In genomic region chr18:25927830-25928229, GRCh38 we compare ENCODE assay signal across 23 cellular contexts.
DNase-seq lines count a peak whose midpoint lies in the region; ATAC-seq and TF ChIP-seq lines count a peak whose summit lies in the region.
"Had no signal": no experiment of that assay in that cellular context is flagged by ENCODE, and none has a peak within 500 bp of the region (broad histone marks: within the 10 kb centered on the region; RNA-seq: fewer than 3 reads in every experiment).

No MANE protein-coding gene starts in this region.

- H3K4me1 ChIP-seq in MM.1S (ENCODE audit: low read length), result peaks cover 9% of the 10 kb centered on the region
- H3K4me1 ChIP-seq: BE2C had no signal

- H3K27ac ChIP-seq in MM.1S (ENCODE audit: low read length) (0 out of 2 replicates have a peak overlapping the region, but pooled peaks have one; percentile 15), WERI-Rb-1 (no peak overlapping the region)
- H3K27ac ChIP-seq: HL-60 had no signal

- H3F3A ChIP-seq in MM.1S (ENCODE audit: insufficient read depth, low read length), result peaks cover 9% of the 10 kb centered on the region; the same call in 1 of the 2 replicates

- in situ Hi-C loops in KBM-7 (cut with MboI; ENCODE audit: low pct_unique_long_range_greater_than_20kb, low sequenced_read_pairs), result no loop called here

- no peaks in the 10 kb centered on the region for H3K9me2 ChIP-seq in MM.1S (replicated peaks; ENCODE audit: insufficient read depth, low read length)

- DNase-seq in MM.1S, result peak; percentile 63
- DNase-seq in KBM-7, result no peak
- no peak for DNase-seq in iPS-NIHi11 (ENCODE audit: low spot score)
- no peak for DNase-seq in WERI-Rb-1
- DNase-seq in OCI-M1 (lab: John Stamatoyannopoulos, UW), result no peak
- DNase-seq: BE2C; CD4-positive, alpha-beta T cell; COR-L47; DMS 273 treated with DMSO at 0.1 percent for 48 hours; DMS79 treated with DMSO at 0.1 percent for 48 hours; HCEC 1CT; NCI-H1694; NCI-H2081; NCI-H2171; NCI-H345; NCI-H524; NCI-H774; Right ventricle myocardium superior; T-helper 17 cell had no signal

- ATAC-seq in GM18498 (IDR thresholded peaks at IDR 0.05; ENCODE audit: unreplicated experiment) (peak; percentile 47), HG02852 (IDR thresholded peaks at IDR 0.05; ENCODE audit: unreplicated experiment) (peak; percentile 55)
- ATAC-seq: GM23338, T-helper 17 cell had no signal

- H3K27me3 ChIP-seq in MM.1S (replicated peaks; ENCODE audit: insufficient read depth, low read length), result no peaks in the 10 kb centered on the region
- no peaks in the 10 kb centered on the region for H3K27me3 ChIP-seq in WERI-Rb-1 (ENCODE audit: insufficient read depth, low read depth, severe bottlenecking)
- H3K27me3 ChIP-seq: BE2C had no signal

- H3K36me3 ChIP-seq in MM.1S (replicated peaks; ENCODE audit: insufficient read depth, low read length) (no peaks in the 10 kb centered on the region), WERI-Rb-1 (no peaks in the 10 kb centered on the region)
- H3K36me3 ChIP-seq: BE2C had no signal

- TF ChIP-seq CTCF in MM.1S (IDR thresholded peaks at IDR 0.05; ENCODE audit: low read length) (no peak), WERI-Rb-1 (IDR thresholded peaks at IDR 0.05; ENCODE audit: low read depth, low read length) (no peak)

- H3K4me3 ChIP-seq in MM.1S (ENCODE audit: low read length) (no peak overlapping the region), WERI-Rb-1 (ENCODE audit: low read depth, low read length) (no peak overlapping the region)
- H3K4me3 ChIP-seq: GM23338 had no signal

- no peaks in the 10 kb centered on the region for H3K9me3 ChIP-seq in MM.1S (replicated peaks; ENCODE audit: insufficient read depth, low read length)
- no peaks in the 10 kb centered on the region for H3K9me3 ChIP-seq in WERI-Rb-1 (ENCODE audit: severe bottlenecking)
- H3K9me3 ChIP-seq: BE2C had no signal

- peak overlapping the region; percentile 33 for H3K4me2 ChIP-seq in MM.1S (ENCODE audit: low read depth, low read length)
- H3K4me2 ChIP-seq: GM23338 had no signal

- H3K79me2 ChIP-seq in MM.1S (ENCODE audit: low read length), result no peaks in the 10 kb centered on the region

- H2AFZ ChIP-seq in MM.1S (ENCODE audit: low read length), result no peak overlapping the region; the same call in 1 of the 2 replicates
- H2AFZ ChIP-seq: GM23338 had no signal

- no peak overlapping the region for H3K9ac ChIP-seq in MM.1S (ENCODE audit: low read length)

- H4K20me1 ChIP-seq in MM.1S (ENCODE audit: insufficient read depth, low read length), result no peaks in the 10 kb centered on the region
